In genomic region chr3:104566054-104566453, GRCh38 we compare ENCODE assay signal across 29 cellular contexts.
"Had no signal": no experiment of that assay in that cellular context is flagged by ENCODE, and none has a peak within 500 bp of the region (broad histone marks: within the 10 kb centered on the region; RNA-seq: fewer than 3 reads in every experiment).

No MANE protein-coding gene starts in this region.

- H3K4me2 ChIP-seq: hepatocyte, neural progenitor cell had no signal

- H3K4me3 Mint-ChIP-seq: mesothelial cell of epicardium, naive B cell, natural killer cell, nephron progenitor cell, neural progenitor cell had no signal

- H3K79me2 ChIP-seq: hepatocyte had no signal

- H3K4me1 Mint-ChIP-seq: mesothelial cell of epicardium, natural killer cell, neural progenitor cell had no signal

- H3K27ac Mint-ChIP-seq: mesothelial cell of epicardium, naive B cell, natural killer cell, nephron progenitor cell, neural progenitor cell had no signal

- H3K9ac ChIP-seq: neural progenitor cell had no signal

- ATAC-seq: natural killer cell, right cardiac atrium, sciatic nerve had no signal

- H3K4me1 ChIP-seq: left ventricle myocardium inferior, neural progenitor cell, prostate gland, stomach, testis, thyroid gland, transverse colon, upper lobe of left lung, vagina had no signal

- H3K27ac ChIP-seq: hepatocyte, left ventricle myocardium inferior, neural progenitor cell, neutrophil, prostate gland, skin epidermis, stomach, testis, thyroid gland, transverse colon, upper lobe of left lung, vagina had no signal

- H3K27me3 Mint-ChIP-seq: naive B cell had no signal

- DNase-seq: islet precursor cell; left ventricle myocardium inferior; mesendoderm; naive B cell; natural killer cell; nephron progenitor cell; occipital lobe; posterior cingulate gyrus; retina; right cardiac atrium; stimulated activated CD4-positive, alpha-beta T cell treated with anti-CD3 and anti-CD28 coated beads, Interleukin-12 subunit alpha, Interleukin-12 subunit beta, amount 100 ng/mL, for 4 hours; stimulated activated CD4-positive, alpha-beta T cell treated with anti-CD3 and anti-CD28 coated beads, Interleukin-15, amount 100 ng/mL, for 24 hours; stimulated activated CD4-positive, alpha-beta T cell treated with anti-CD3 and anti-CD28 coated beads, Interleukin-2, amount 100 ng/mL, for 24 hours; stimulated activated CD4-positive, alpha-beta T cell treated with anti-CD3 and anti-CD28 coated beads, Interleukin-4, amount 100 ng/mL, for 1 hour; stimulated activated naive CD4-positive, alpha-beta T cell; stomach; testis; thyroid gland; transverse colon had no signal

- H2AFZ ChIP-seq: hepatocyte, neural progenitor cell had no signal

- H3K4me3 ChIP-seq: hepatocyte, left ventricle myocardium inferior, lung, neural progenitor cell, prostate gland, skin epidermis, stomach, testis, thyroid gland, transverse colon, upper lobe of left lung, vagina had no signal

- H3K9me3 Mint-ChIP-seq: naive B cell, natural killer cell, neural progenitor cell had no signal

- H3K36me3 Mint-ChIP-seq: mesothelial cell of epicardium, naive B cell, natural killer cell, neural progenitor cell had no signal

- H3K36me3 ChIP-seq: left ventricle myocardium inferior, neural progenitor cell, neutrophil, prostate gland, stomach, thyroid gland, transverse colon, upper lobe of left lung, vagina had no signal

- H3K27me3 ChIP-seq: hepatocyte, neural progenitor cell, neutrophil, stomach, testis, thyroid gland, transverse colon, upper lobe of left lung, vagina had no signal

- H3K9me3 ChIP-seq: left ventricle myocardium inferior, neutrophil, prostate gland, stomach, testis, thyroid gland, transverse colon, upper lobe of left lung, vagina had no signal
